Comparison of ENCODE assay signal across 8 cellular contexts in the genomic region with DNA sequence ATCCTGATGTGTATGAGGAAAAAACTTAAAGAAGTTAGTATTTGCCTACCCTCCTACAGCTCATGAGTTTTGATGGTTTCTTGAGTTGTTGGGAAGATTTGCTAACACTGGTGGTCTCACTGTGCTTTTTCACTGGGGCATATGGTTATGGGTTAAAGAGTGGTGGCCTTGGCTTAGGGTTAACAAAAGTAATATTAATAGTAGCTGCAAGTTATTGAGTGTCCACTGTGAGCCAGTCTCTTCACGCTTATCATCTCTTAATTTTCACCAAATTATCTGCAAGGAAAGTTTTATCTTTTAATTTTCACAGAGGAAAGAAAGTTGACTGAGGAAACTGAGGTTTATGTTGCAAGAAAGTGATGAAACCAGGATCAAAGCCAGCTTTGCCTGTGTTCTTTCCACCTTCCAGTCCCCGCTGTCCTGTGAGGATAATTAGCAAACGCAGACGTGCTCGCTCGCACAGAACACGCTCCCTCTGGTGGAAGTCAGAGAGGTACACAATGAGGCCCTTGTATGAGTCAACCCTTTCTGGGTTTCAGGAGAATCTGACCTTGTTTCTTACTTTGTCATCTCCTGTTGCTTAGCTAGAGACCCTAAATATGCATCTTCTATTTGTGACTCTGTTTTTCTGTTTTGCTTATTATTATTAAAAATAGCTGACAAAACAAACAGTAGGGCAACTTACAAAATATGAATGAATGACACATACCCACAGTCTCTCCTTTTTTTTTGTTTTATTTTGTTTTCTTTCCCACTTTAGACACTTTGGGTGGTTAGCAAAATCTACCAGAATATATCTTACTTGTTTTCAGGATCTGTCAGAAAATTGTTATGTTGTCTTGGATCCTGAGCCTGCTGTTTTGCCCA.
DNase-seq lines count a peak whose midpoint lies in the region; ATAC-seq and TF ChIP-seq lines count a peak whose summit lies in the region.

No MANE protein-coding gene starts in this region.

- H3K4me3 Mint-ChIP-seq in activated T-cell treated with anti-CD3 and anti-CD28 coated beads, Interleukin-2, amount 50 U/mL, for 72 hours, result peak overlapping the region; percentile 61 to 85

- H3K4me1 ChIP-seq in PC-9 (replicated peaks; ENCODE audit: insufficient read depth), result peaks cover 6% of the 10 kb centered on the region
- H3K4me1 ChIP-seq in ovary (ENCODE audit: insufficient read depth), result peaks cover 3% of the 10 kb centered on the region

- no peaks in the 10 kb centered on the region for H3K9me2 ChIP-seq in PC-9 (ENCODE audit: insufficient read depth)

- H3K27ac ChIP-seq in PC-9, result no peak overlapping the region
- peak overlapping the region in 1 of 2 donors; percentile 10 for H3K27ac ChIP-seq in ovary

- H3F3A ChIP-seq in PC-9 (ENCODE audit: insufficient read depth, low read depth), result no peaks in the 10 kb centered on the region

- no peak for TF ChIP-seq EP300 in ovary (IDR thresholded peaks at IDR 0.05)

- no peaks in the 10 kb centered on the region for H3K27me3 Mint-ChIP-seq in activated T-cell treated with anti-CD3 and anti-CD28 coated beads, Interleukin-2, amount 50 U/mL, for 72 hours (ENCODE audit: low read depth)

- intact Hi-C loops in PC-9 (cut with micrococcal nuclease; ENCODE audit: unreplicated experiment), result no loop called here
- intact Hi-C loops in ovary (cut with DNase I), result no loop called here

- BruUV-seq in PC-9 (replicated peaks; lab: Mats Ljungman, UMichigan), result no TSS peak

- TF ChIP-seq POLR2A in ovary (IDR thresholded peaks at IDR 0.05), result no peak

- H3K27me3 ChIP-seq in PC-9 (ENCODE audit: insufficient read depth, low read depth) (no peaks in the 10 kb centered on the region), ovary (no peaks in the 10 kb centered on the region)

- H3K4me2 ChIP-seq in PC-9, result no peak overlapping the region

- TF ChIP-seq CTCF in PC-9 (conservative IDR thresholded peaks at IDR 0.05), result peak; percentile 67
- TF ChIP-seq CTCF in fibroblast of the aortic adventitia (IDR thresholded peaks at IDR 0.05; ENCODE audit: insufficient read depth, low read length), result peak; percentile 91
- peak; percentile 46 to 54 (median 48) for TF ChIP-seq CTCF in ovary (IDR thresholded peaks at IDR 0.05)

- WGBS in ovary, 3 donors, result 17 to 25% (median 22%) methylated on average over 7 of the region's 7 CpGs

- H3K9me3 Mint-ChIP-seq in activated T-cell treated with anti-CD3 and anti-CD28 coated beads, Interleukin-2, amount 50 U/mL, for 72 hours, result no peaks in the 10 kb centered on the region

- no peaks in the 10 kb centered on the region for H4K20me1 ChIP-seq in PC-9 (ENCODE audit: insufficient read depth)

- H3K4me3 ChIP-seq in PC-9, result no peak overlapping the region
- no peak overlapping the region for H3K4me3 ChIP-seq in fibroblast of the aortic adventitia (ENCODE audit: low read depth, low read length)
- no peak overlapping the region for H3K4me3 ChIP-seq in ovary

- ATAC-seq in GM21360 (IDR thresholded peaks at IDR 0.05; ENCODE audit: unreplicated experiment), result peak; percentile 94
- peak; percentile 74 for ATAC-seq in HG03575 (IDR thresholded peaks at IDR 0.05; ENCODE audit: extremely low read depth, insufficient number of reproducible peaks, low FRiP score, unreplicated experiment)
- ATAC-seq in activated T-cell treated with anti-CD3 and anti-CD28 coated beads, Interleukin-2, amount 50 U/mL, for 72 hours (replicated peaks in 1 of 2), result peak; percentile 85 to 87

- H3K79me2 ChIP-seq in PC-9 (ENCODE audit: low read depth), result no peaks in the 10 kb centered on the region

- H3K9me3 ChIP-seq in PC-9 (ENCODE audit: insufficient read depth, low read depth), result no peaks in the 10 kb centered on the region
- no peaks in the 10 kb centered on the region for H3K9me3 ChIP-seq in ovary

- peak overlapping the region; percentile 97 for H3K27ac Mint-ChIP-seq in activated T-cell treated with anti-CD3 and anti-CD28 coated beads, Interleukin-2, amount 50 U/mL, for 72 hours

- peaks cover 0 to 3% of the 10 kb centered on the region in 2 donors for H3K36me3 Mint-ChIP-seq in activated T-cell treated with anti-CD3 and anti-CD28 coated beads, Interleukin-2, amount 50 U/mL, for 72 hours (ENCODE audit: insufficient read depth in 2 of 2)

- DNase-seq in DMS114 treated with DMSO at 0.1 percent for 48 hours (lab: John Stamatoyannopoulos, UW; ENCODE audit: unreplicated experiment), result peak; percentile 27
- peak in 1 of 2 experiments; percentile 9 for DNase-seq in PC-9
- peak; percentile 61 to 63 for DNase-seq in activated T-cell treated with anti-CD3 and anti-CD28 coated beads, Interleukin-2, amount 50 U/mL, for 72 hours
- DNase-seq in fibroblast of the aortic adventitia (ENCODE audit: low read depth), result peak; percentile 79
- DNase-seq in ovary, result peak; percentile 42 to 75 (median 60)
- peak; percentile 77 for DNase-seq in ureter (ENCODE audit: low spot score)

- no peaks in the 10 kb centered on the region for H3K36me3 ChIP-seq in PC-9 (ENCODE audit: low read depth)
- H3K36me3 ChIP-seq in ovary, result no peaks in the 10 kb centered on the region

- POLR2A ChIA-PET in PC-9 (lab: Charles Lee; ENCODE audit: unreplicated experiment), result no interaction called here

- CTCF ChIA-PET in PC-9 (lab: Charles Lee), result no interaction called here

- H3K4me1 Mint-ChIP-seq in activated T-cell treated with anti-CD3 and anti-CD28 coated beads, Interleukin-2, amount 50 U/mL, for 72 hours (ENCODE audit: low read depth), result peaks cover 85% of the 10 kb centered on the region

- no peak overlapping the region for H2AFZ ChIP-seq in PC-9
